2 cellular contexts compared by ENCODE assay signal in genomic region chr5:149932445-149933350, GRCh38.
TF ChIP-seq lines count a peak whose summit lies in the region.

No MANE protein-coding gene starts in this region.

TF ChIP-seq in A549, 52 proteins besides CTCF, POLR2A, EP300 and RAD21 (continued from another document):
- TF ChIP-seq, protein P1, sequence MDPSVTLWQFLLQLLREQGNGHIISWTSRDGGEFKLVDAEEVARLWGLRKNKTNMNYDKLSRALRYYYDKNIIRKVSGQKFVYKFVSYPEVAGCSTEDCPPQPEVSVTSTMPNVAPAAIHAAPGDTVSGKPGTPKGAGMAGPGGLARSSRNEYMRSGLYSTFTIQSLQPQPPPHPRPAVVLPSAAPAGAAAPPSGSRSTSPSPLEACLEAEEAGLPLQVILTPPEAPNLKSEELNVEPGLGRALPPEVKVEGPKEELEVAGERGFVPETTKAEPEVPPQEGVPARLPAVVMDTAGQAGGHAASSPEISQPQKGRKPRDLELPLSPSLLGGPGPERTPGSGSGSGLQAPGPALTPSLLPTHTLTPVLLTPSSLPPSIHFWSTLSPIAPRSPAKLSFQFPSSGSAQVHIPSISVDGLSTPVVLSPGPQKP (IDR thresholded peaks at IDR 0.05; ENCODE audit: low read depth, low read length), result no peak
- TF ChIP-seq SMC3 (IDR thresholded peaks at IDR 0.05) (peak; percentile 90), FOSL2 (IDR thresholded peaks at IDR 0.05) (no peak), FOSL2 (CRISPR knock-in tag; IDR thresholded peaks at IDR 0.05) (0 out of 2 replicates have a peak, but pooled peaks have one; percentile 11), MAX (IDR thresholded peaks at IDR 0.05) (peak; percentile 25; the same call in 1 of the 2 replicates), HOXB5 (CRISPR knock-in tag; IDR thresholded peaks at IDR 0.05) (no peak), HDAC2 (IDR thresholded peaks at IDR 0.05) (peak; percentile 39; the same call in 1 of the 2 replicates)
TF ChIP-seq in A549: peak in this region for 5.

TF ChIP-seq in GM12878, 131 proteins besides CTCF, POLR2A, EP300 and RAD21 (continued from another document):
- TF ChIP-seq RCOR1 (conservative IDR thresholded peaks at IDR 0.05; ENCODE audit: low read depth, low read length) (no peak), HDAC2 (IDR thresholded peaks at IDR 0.05) (no peak), BCLAF1 (IDR thresholded peaks at IDR 0.05) (no peak), KAT2A (conservative IDR thresholded peaks at IDR 0.05; ENCODE audit: control insufficient read depth, low read depth, low read length) (no peak), TCF3 (IDR thresholded peaks at IDR 0.05; ENCODE audit: borderline replicate concordance, insufficient read depth, low read depth, low read length) (no peak), PAX8 (IDR thresholded peaks at IDR 0.05) (no peak), ASH2L (IDR thresholded peaks at IDR 0.05; ENCODE audit: borderline replicate concordance, low read depth) (no peak), MYB (IDR thresholded peaks at IDR 0.05; ENCODE audit: borderline replicate concordance, low read depth, low read length) (no peak), NR2F1 (conservative IDR thresholded peaks at IDR 0.05) (no peak), KLF5 (IDR thresholded peaks at IDR 0.05; ENCODE audit: partially characterized antibody) (no peak), ZNF274 (IDR thresholded peaks at IDR 0.05; ENCODE audit: insufficient read depth, insufficient read length) (no peak), STAT1 (conservative IDR thresholded peaks at IDR 0.05) (no peak), RAD51 (IDR thresholded peaks at IDR 0.05) (no peak), CEBPB (IDR thresholded peaks at IDR 0.05; ENCODE audit: borderline replicate concordance in 1 of 2, low read depth in 2 of 2, low read length in 2 of 2) (no peak)
- TF ChIP-seq, protein P2, sequence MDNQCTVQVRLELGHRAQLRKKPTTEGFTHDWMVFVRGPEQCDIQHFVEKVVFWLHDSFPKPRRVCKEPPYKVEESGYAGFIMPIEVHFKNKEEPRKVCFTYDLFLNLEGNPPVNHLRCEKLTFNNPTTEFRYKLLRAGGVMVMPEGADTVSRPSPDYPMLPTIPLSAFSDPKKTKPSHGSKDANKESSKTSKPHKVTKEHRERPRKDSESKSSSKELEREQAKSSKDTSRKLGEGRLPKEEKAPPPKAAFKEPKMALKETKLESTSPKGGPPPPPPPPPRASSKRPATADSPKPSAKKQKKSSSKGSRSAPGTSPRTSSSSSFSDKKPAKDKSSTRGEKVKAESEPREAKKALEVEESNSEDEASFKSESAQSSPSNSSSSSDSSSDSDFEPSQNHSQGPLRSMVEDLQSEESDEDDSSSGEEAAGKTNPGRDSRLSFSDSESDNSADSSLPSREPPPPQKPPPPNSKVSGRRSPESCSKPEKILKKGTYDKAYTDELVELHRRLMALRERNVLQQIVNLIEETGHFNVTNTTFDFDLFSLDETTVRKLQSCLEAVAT (IDR thresholded peaks at IDR 0.05), result no peak
